24 cellular contexts compared by ENCODE assay signal in genomic region chr7:45662540-45663166, GRCh38.
DNase-seq lines count a peak whose midpoint lies in the region; TF ChIP-seq lines count a peak whose summit lies in the region.
"Had no signal": no experiment of that assay in that cellular context is flagged by ENCODE, and none has a peak within 500 bp of the region (broad histone marks: within the 10 kb centered on the region; RNA-seq: fewer than 3 reads in every experiment).

No MANE protein-coding gene starts in this region.

- no peaks in the 10 kb centered on the region for H3K27me3 Mint-ChIP-seq in activated CD4-positive, alpha-beta T cell treated with anti-CD3 and anti-CD28 coated beads, Interleukin-2, amount 10 ng/mL, durations not matched to agents 7 days and 5 days
- no peaks in the 10 kb centered on the region for H3K27me3 Mint-ChIP-seq in neural crest cell (ENCODE audit: low read depth)
- no peaks in the 10 kb centered on the region for H3K27me3 Mint-ChIP-seq in T-helper 2 cell treated with Interferon-gamma antibody and Interleukin-4, amounts not matched to agents 5 μg/mL and 100 μg/mL, for 36 hours (ENCODE audit: low read depth)
- H3K27me3 Mint-ChIP-seq: activated naive CD4-positive, alpha-beta T cell treated with anti-CD3 and anti-CD28 coated beads, Interleukin-2, amount 10 ng/mL, durations not matched to agents 7 days and 5 days had no signal

- TF ChIP-seq CTCF in esophagus muscularis mucosa (IDR thresholded peaks at IDR 0.05), result no peak
- TF ChIP-seq CTCF in neural crest cell (conservative IDR thresholded peaks at IDR 0.05), result no peak

- no peak overlapping the region for H3K27ac ChIP-seq in esophagus muscularis mucosa (replicated peaks in 1 of 4)
- H3K27ac ChIP-seq: 22Rv1; adrenal gland; BLaER1 treated with 17β-estradiol and CSF1 and Interleukin-3, amounts not matched to agents 10 nM and 100 nM; HL-60; suprapubic skin had no signal

- in situ Hi-C loops in G401 (cut with HindIII; ENCODE audit: low sequenced_read_pairs), result no loop called here

- H3K4me3 ChIP-seq in esophagus muscularis mucosa, result no peak overlapping the region
- H3K4me3 ChIP-seq: adrenal gland; BLaER1 treated with 17β-estradiol and CSF1 and Interleukin-3, amounts not matched to agents 10 nM and 100 nM; suprapubic skin had no signal

- no peak for TF ChIP-seq POLR2A in esophagus muscularis mucosa (IDR thresholded peaks at IDR 0.05; ENCODE audit: low read depth)

- no peaks in the 10 kb centered on the region for H3K27me3 ChIP-seq in esophagus muscularis mucosa
- H3K27me3 ChIP-seq: adrenal gland; BLaER1 treated with 17β-estradiol and CSF1 and Interleukin-3, amounts not matched to agents 10 nM and 100 nM; suprapubic skin had no signal

- intact Hi-C loops in esophagus muscularis mucosa (cut with DNase I), result no loop called here

- no peak overlapping the region for H3K4me3 Mint-ChIP-seq in activated CD4-positive, alpha-beta T cell treated with anti-CD3 and anti-CD28 coated beads, Interleukin-2, amount 10 ng/mL, durations not matched to agents 7 days and 5 days
- no peak overlapping the region for H3K4me3 Mint-ChIP-seq in neural crest cell
- no peak overlapping the region for H3K4me3 Mint-ChIP-seq in T-helper 2 cell treated with Interferon-gamma antibody and Interleukin-4, amounts not matched to agents 5 μg/mL and 100 μg/mL, for 36 hours
- H3K4me3 Mint-ChIP-seq: activated naive CD4-positive, alpha-beta T cell treated with anti-CD3 and anti-CD28 coated beads, Interleukin-2, amount 10 ng/mL, durations not matched to agents 7 days and 5 days; activated T-helper 1 cell treated with anti-CD3 and anti-CD28 coated beads, Interleukin-12 subunit alpha, Interleukin-12 subunit beta, Interleukin-2, Interleukin-4 antibody, amounts not matched to agents 30 ng/mL and 10 ng/mL and 1 ng/mL, durations not matched to agents 14 hours and 24 hours and 36 hours; stimulated activated naive B cell treated with anti-CD40 and anti-IgM and Interleukin-4, amounts not matched to agents 10 μg/mL and 1 μg/mL and 100 μg/mL, for 72 hours had no signal

- no peaks in the 10 kb centered on the region for H3K36me3 Mint-ChIP-seq in activated CD4-positive, alpha-beta T cell treated with anti-CD3 and anti-CD28 coated beads, Interleukin-2, amount 10 ng/mL, durations not matched to agents 7 days and 5 days (ENCODE audit: low read depth)
- H3K36me3 Mint-ChIP-seq in neural crest cell (ENCODE audit: low read depth), result no peaks in the 10 kb centered on the region
- H3K36me3 Mint-ChIP-seq in T-helper 2 cell treated with Interferon-gamma antibody and Interleukin-4, amounts not matched to agents 5 μg/mL and 100 μg/mL, for 36 hours (ENCODE audit: low read depth), result no peaks in the 10 kb centered on the region
- H3K36me3 Mint-ChIP-seq: activated naive CD4-positive, alpha-beta T cell treated with anti-CD3 and anti-CD28 coated beads, Interleukin-2, amount 10 ng/mL, durations not matched to agents 7 days and 5 days; stimulated activated naive B cell treated with anti-CD40 and anti-IgM and Interleukin-4, amounts not matched to agents 10 μg/mL and 1 μg/mL and 100 μg/mL, for 72 hours had no signal

- H3K4me1 Mint-ChIP-seq in activated CD4-positive, alpha-beta T cell treated with anti-CD3 and anti-CD28 coated beads, Interleukin-2, amount 10 ng/mL, durations not matched to agents 7 days and 5 days, result no peaks in the 10 kb centered on the region
- H3K4me1 Mint-ChIP-seq in neural crest cell, result no peaks in the 10 kb centered on the region
- no peaks in the 10 kb centered on the region for H3K4me1 Mint-ChIP-seq in T-helper 2 cell treated with Interferon-gamma antibody and Interleukin-4, amounts not matched to agents 5 μg/mL and 100 μg/mL, for 36 hours (ENCODE audit: low read depth)
- H3K4me1 Mint-ChIP-seq: activated naive CD4-positive, alpha-beta T cell treated with anti-CD3 and anti-CD28 coated beads, Interleukin-2, amount 10 ng/mL, durations not matched to agents 7 days and 5 days; stimulated activated naive B cell treated with anti-CD40 and anti-IgM and Interleukin-4, amounts not matched to agents 10 μg/mL and 1 μg/mL and 100 μg/mL, for 72 hours had no signal

- H3K9me3 ChIP-seq in esophagus muscularis mucosa, result no peaks in the 10 kb centered on the region
- H3K9me3 ChIP-seq: adrenal gland; BLaER1 treated with 17β-estradiol and CSF1 and Interleukin-3, amounts not matched to agents 10 nM and 100 nM; suprapubic skin had no signal

- no peak for TF ChIP-seq EP300 in esophagus muscularis mucosa (IDR thresholded peaks at IDR 0.05)

- no peaks in the 10 kb centered on the region for H3K9me3 Mint-ChIP-seq in activated CD4-positive, alpha-beta T cell treated with anti-CD3 and anti-CD28 coated beads, Interleukin-2, amount 10 ng/mL, durations not matched to agents 7 days and 5 days
- H3K9me3 Mint-ChIP-seq in neural crest cell, result no peaks in the 10 kb centered on the region
- H3K9me3 Mint-ChIP-seq in T-helper 2 cell treated with Interferon-gamma antibody and Interleukin-4, amounts not matched to agents 5 μg/mL and 100 μg/mL, for 36 hours, result no peaks in the 10 kb centered on the region
- H3K9me3 Mint-ChIP-seq: activated T-helper 1 cell treated with anti-CD3 and anti-CD28 coated beads, Interleukin-12 subunit alpha, Interleukin-12 subunit beta, Interleukin-2, Interleukin-4 antibody, amounts not matched to agents 30 ng/mL and 10 ng/mL and 1 ng/mL, durations not matched to agents 14 hours and 24 hours and 36 hours; stimulated activated naive B cell treated with anti-CD40 and anti-IgM and Interleukin-4, amounts not matched to agents 10 μg/mL and 1 μg/mL and 100 μg/mL, for 72 hours had no signal

- peak; percentile 2 for DNase-seq in activated CD4-positive, alpha-beta T cell treated with anti-CD3 and anti-CD28 coated beads for 1 hour
- DNase-seq in activated CD4-positive, alpha-beta T cell treated with anti-CD3 and anti-CD28 coated beads, Interleukin-2, amount 10 ng/mL, durations not matched to agents 7 days and 5 days, result no peak
- DNase-seq in G401 (ENCODE audit: low spot score), result peak; percentile 30
- peak; percentile 89 for DNase-seq in esophagus muscularis mucosa (ENCODE audit: extremely low spot score)
- DNase-seq in neural crest cell (ENCODE audit: low read depth, low spot score), result no peak
- no peak for DNase-seq in DMS53 (lab: John Stamatoyannopoulos, UW)
- no peak for DNase-seq in NCI-H1694 treated with DMSO at 0.1 percent for 48 hours (lab: John Stamatoyannopoulos, UW)
- DNase-seq in T-helper 2 cell treated with Interferon-gamma antibody and Interleukin-4, amounts not matched to agents 5 μg/mL and 100 μg/mL, for 36 hours (ENCODE audit: low spot score), result no peak
- DNase-seq: activated CD4-positive, alpha-beta T cell treated with anti-CD3 and anti-CD28 coated beads for 4 hours; cerebellar nuclear complex; DMS153; MM.1S; NCI-H1417 treated with DMSO at 0.1 percent for 48 hours; NCI-H2081 treated with DMSO at 0.1 percent for 48 hours; NCI-H226; NCI-H526 treated with DMSO at 0.1 percent for 48 hours; stimulated activated naive B cell treated with anti-CD40 and anti-IgM and Interleukin-4, amounts not matched to agents 10 μg/mL and 1 μg/mL and 100 μg/mL, for 72 hours had no signal

- CTCF ChIA-PET in activated CD4-positive, alpha-beta T cell treated with anti-CD3 and anti-CD28 coated beads, Interleukin-2, amount 10 ng/mL, durations not matched to agents 7 days and 5 days (lab: Charles Lee), result interaction anchor here (0.7 to 1.3 kb wide), 3 partner anchors 8 to 192 kb away, joined by 3 to 5 read pairs (median 3); no protein-coding TSS in a partner anchor

- WGBS in esophagus muscularis mucosa, result 75% methylated on average over 14 of the region's 15 CpGs

- no peak overlapping the region for H3K27ac Mint-ChIP-seq in activated CD4-positive, alpha-beta T cell treated with anti-CD3 and anti-CD28 coated beads, Interleukin-2, amount 10 ng/mL, durations not matched to agents 7 days and 5 days
- peak overlapping the region; percentile 85 for H3K27ac Mint-ChIP-seq in neural crest cell (ENCODE audit: unreplicated experiment)
- no peak overlapping the region for H3K27ac Mint-ChIP-seq in T-helper 2 cell treated with Interferon-gamma antibody and Interleukin-4, amounts not matched to agents 5 μg/mL and 100 μg/mL, for 36 hours
- H3K27ac Mint-ChIP-seq: activated naive CD4-positive, alpha-beta T cell treated with anti-CD3 and anti-CD28 coated beads, Interleukin-2, amount 10 ng/mL, durations not matched to agents 7 days and 5 days; activated T-helper 1 cell treated with anti-CD3 and anti-CD28 coated beads, Interleukin-12 subunit alpha, Interleukin-12 subunit beta, Interleukin-2, Interleukin-4 antibody, amounts not matched to agents 30 ng/mL and 10 ng/mL and 1 ng/mL, durations not matched to agents 14 hours and 24 hours and 36 hours; stimulated activated naive B cell treated with anti-CD40 and anti-IgM and Interleukin-4, amounts not matched to agents 10 μg/mL and 1 μg/mL and 100 μg/mL, for 72 hours had no signal

- H3K36me3 ChIP-seq in esophagus muscularis mucosa, result no peaks in the 10 kb centered on the region
- H3K36me3 ChIP-seq: adrenal gland; BLaER1 treated with 17β-estradiol and CSF1 and Interleukin-3, amounts not matched to agents 10 nM and 100 nM; suprapubic skin had no signal

- H3K4me1 ChIP-seq in esophagus muscularis mucosa, result no peaks in the 10 kb centered on the region
- H3K4me1 ChIP-seq: adrenal gland, suprapubic skin had no signal

- POLR2A ChIA-PET in activated CD4-positive, alpha-beta T cell treated with anti-CD3 and anti-CD28 coated beads, Interleukin-2, amount 10 ng/mL, durations not matched to agents 7 days and 5 days (lab: Charles Lee), result no interaction called here

Comparison
In these comparisons a context has a peak if more than half of its experiments do, and no peak if none do; other contexts are left out.
1. DNase-seq: peak in activated CD4-positive, alpha-beta T cell treated with anti-CD3 and anti-CD28 coated beads for 1 hour (single experiment), G401 (single experiment) and esophagus muscularis mucosa (single experiment); none in activated CD4-positive, alpha-beta T cell treated with anti-CD3 and anti-CD28 coated beads, Interleukin-2, amount 10 ng/mL, durations not matched to agents 7 days and 5 days (single experiment), neural crest cell (single experiment), DMS53 (single experiment), NCI-H1694 treated with DMSO at 0.1 percent for 48 hours (single experiment) and T-helper 2 cell treated with Interferon-gamma antibody and Interleukin-4, amounts not matched to agents 5 μg/mL and 100 μg/mL, for 36 hours (single experiment).